Comparison of ENCODE assay signal across 20 cellular contexts in the genomic region with DNA sequence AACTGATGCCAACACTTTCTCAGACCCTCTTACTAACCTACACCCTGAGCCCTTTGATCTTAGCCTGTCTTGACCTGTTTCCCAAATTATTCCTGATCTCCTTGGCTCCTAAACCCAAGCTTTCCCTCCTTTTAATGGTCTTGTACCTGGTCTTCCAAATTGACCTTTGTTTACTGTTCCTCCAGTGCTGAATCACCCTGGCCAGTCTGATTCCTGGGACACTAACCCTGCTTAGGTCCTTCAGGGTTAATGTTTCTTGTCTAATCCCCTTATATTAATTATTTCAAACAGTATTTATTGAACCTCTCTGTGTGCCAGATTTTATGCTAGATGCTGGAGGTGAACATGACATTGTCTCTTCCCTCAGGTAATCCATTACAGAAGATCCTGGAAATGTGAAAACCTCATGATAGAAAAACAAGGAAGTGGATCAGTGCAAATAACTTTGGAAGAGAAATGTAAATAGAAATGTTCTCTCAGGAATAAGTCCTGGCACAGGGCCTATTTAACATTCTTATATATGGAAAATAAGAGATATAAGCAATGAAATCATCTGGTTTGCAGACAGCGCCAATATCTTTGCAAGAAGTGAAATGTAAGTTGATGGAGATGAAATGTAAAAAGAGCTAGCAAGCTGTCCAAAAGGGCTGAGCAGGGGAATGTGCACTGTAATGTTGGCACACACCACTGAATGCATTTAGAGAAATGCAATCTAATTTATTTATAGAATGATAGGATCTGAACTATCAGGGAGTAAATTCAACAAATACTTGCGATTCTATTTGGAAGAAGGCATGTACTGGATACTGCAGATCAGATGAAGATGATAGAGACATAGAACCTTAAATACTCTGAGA. TPM values are rescaled to one million over a fixed set of nuclear protein-coding genes. Genes with fewer than 3 reads are reported as not detected.
"Had no signal": no experiment of that assay in that cellular context is flagged by ENCODE, and none has a peak within 500 bp of the region (broad histone marks: within the 10 kb centered on the region; RNA-seq: fewer than 3 reads in every experiment).

No MANE protein-coding gene starts in this region.

- H3K4me1 ChIP-seq: psoas muscle had no signal

- H3K27ac Mint-ChIP-seq: activated naive CD4-positive, alpha-beta T cell treated with anti-CD3 and anti-CD28 coated beads, Interleukin-2, amount 50 U/mL, for 72 hours; brain; natural killer cell; stimulated activated naive B cell treated with anti-CD40 and anti-IgM and Interleukin-4, amounts not matched to agents 10 μg/mL and 1 μg/mL and 100 μg/mL, for 72 hours had no signal

- H3K4me3 Mint-ChIP-seq: brain; natural killer cell; stimulated activated naive B cell treated with anti-CD40 and anti-IgM and Interleukin-4, amounts not matched to agents 10 μg/mL and 1 μg/mL and 100 μg/mL, for 72 hours had no signal

- H3K9me3 ChIP-seq: mucosa of descending colon, psoas muscle had no signal

- ATAC-seq: activated CD4-positive, CD25-positive, alpha-beta regulatory T cell treated with anti-CD3 and anti-CD28 coated beads, Interleukin-2, amount 50 U/mL, for 24 hours; activated naive CD4-positive, alpha-beta T cell treated with anti-CD3 and anti-CD28 coated beads, Interleukin-2, amount 50 U/mL, for 72 hours; esophagus mucosa; mucosa of descending colon; natural killer cell; psoas muscle; sciatic nerve; stimulated activated naive B cell treated with anti-CD40 and anti-IgM and Interleukin-4, amounts not matched to agents 10 μg/mL and 1 μg/mL and 100 μg/mL, for 72 hours had no signal

- DNase-seq: activated effector memory CD4-positive, alpha-beta T cell treated with anti-CD3 and anti-CD28 coated beads, Interleukin-2, amount 50 U/mL, for 16 hours; activated T-cell treated with anti-CD3 and anti-CD28 coated beads, Interleukin-2, amount 50 U/mL, for 1 hour; amygdala; cerebellar nuclear complex; foreskin melanocyte; head of caudate nucleus; mammary epithelial cell; mucosa of descending colon; natural killer cell; nucleus accumbens; psoas muscle; stimulated activated CD4-positive, alpha-beta T cell treated with anti-CD3 and anti-CD28 coated beads, Interleukin-2, amount 100 ng/mL, for 24 hours; stimulated activated naive B cell treated with anti-CD40 and anti-IgM and Interleukin-4, amounts not matched to agents 10 μg/mL and 1 μg/mL and 100 μg/mL, for 72 hours; T-helper 2 cell; trophoblast cell had no signal

- H3K4me3 ChIP-seq: mucosa of descending colon, psoas muscle had no signal

- H3K36me3 Mint-ChIP-seq: brain, natural killer cell had no signal

- H3K27ac ChIP-seq: psoas muscle had no signal

- H3K4me1 Mint-ChIP-seq: brain, natural killer cell had no signal

- H3K9me3 Mint-ChIP-seq: natural killer cell had no signal

RNA-seq across cellular contexts. Expression of a gene that starts 20.7 kb away (rescaled TPM):
- total RNA-seq: esophagus mucosa had no signal
- polyA plus RNA-seq: mammary epithelial cell had no signal
